Comparison of ENCODE assay signal across 14 cellular contexts in the genomic region with DNA sequence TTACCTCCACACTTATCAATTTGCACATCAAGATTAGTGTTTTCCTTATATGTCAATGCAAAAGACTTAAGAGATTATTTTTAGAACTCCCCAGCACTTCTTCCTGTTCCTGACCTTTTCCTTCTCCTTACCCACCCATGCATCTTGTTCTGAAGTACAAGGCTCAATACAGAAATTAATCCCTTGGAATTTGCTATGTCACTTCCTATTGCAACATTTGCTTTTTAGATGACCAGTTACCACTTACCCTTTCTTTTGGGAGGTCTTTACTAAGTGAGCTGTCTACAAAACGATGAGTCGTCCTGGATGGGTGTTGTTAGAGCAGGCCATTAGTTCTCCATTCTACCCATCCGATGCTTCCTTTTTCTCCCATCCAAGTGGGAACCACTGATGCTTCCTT.
A peak's percentile ranks its signal among the peaks of the same experiment; 100 is the strongest.
DNase-seq lines count a peak whose midpoint lies in the region; ATAC-seq, FAIRE-seq and TF ChIP-seq lines count a peak whose summit lies in the region.
"Had no signal": no experiment of that assay in that cellular context is flagged by ENCODE, and none has a peak within 500 bp of the region (broad histone marks: within the 10 kb centered on the region; RNA-seq: fewer than 3 reads in every experiment).

No MANE protein-coding gene starts in this region.

- peak; percentile 49 for ATAC-seq in SK-N-SH treated with all-trans-retinoic acid at 6 μM for 48 hours
- ATAC-seq: activated T-helper 17 cell treated with anti-CD3 and anti-CD28 coated beads, Interleukin-2, amount 50 U/mL, for 72 hours had no signal

- H3K4me1 ChIP-seq in ACC112 (ENCODE audit: control insufficient read depth, insufficient read depth, low read length, unreplicated experiment), result peaks cover 58% of the 10 kb centered on the region
- H3K4me1 ChIP-seq: uterus had no signal

- peak; percentile 61 for DNase-seq in HFF-Myc (ENCODE audit: extremely low read depth, low read depth)
- DNase-seq in foreskin melanocyte, result peak; percentile 86
- no peak for DNase-seq in NCI-H526 treated with DMSO at 0.1 percent for 48 hours (lab: John Stamatoyannopoulos, UW)
- no peak for DNase-seq in activated CD8-positive, alpha-beta memory T cell treated with anti-CD3 and anti-CD28 coated beads, Interleukin-2, amount 50 U/mL, for 48 hours
- no peak for DNase-seq in NCI-H748 (lab: John Stamatoyannopoulos, UW; ENCODE audit: unreplicated experiment)
- no peak for DNase-seq in GM12891 (ENCODE audit: insufficient read length, low spot score)
- DNase-seq: cortex of kidney, NCI-H146, PC-9, uterus had no signal

- H3K79me2 ChIP-seq in ACC112 (ENCODE audit: control insufficient read depth, insufficient read depth, low read length, unreplicated experiment), result no peaks in the 10 kb centered on the region

- no peak for TF ChIP-seq POLR2A in GM12891 (IDR thresholded peaks at IDR 0.05; ENCODE audit: low read depth, low read length)

- no peak for FAIRE-seq in GM12891 (lab: Jason Lieb, UNC)

- peaks cover 4% of the 10 kb centered on the region; the same call in 1 of the 2 replicates for H3K36me3 ChIP-seq in ACC112 (ENCODE audit: insufficient read depth, low read length)
- H3K36me3 ChIP-seq: BLaER1, uterus had no signal

- H3K27me3 ChIP-seq in ACC112 (ENCODE audit: insufficient read depth, low read length), result no peaks in the 10 kb centered on the region
- H3K27me3 ChIP-seq: BLaER1, uterus had no signal

- H3K27ac ChIP-seq in ACC112 (ENCODE audit: low read depth, low read length), result peak overlapping the region; percentile 89
- H3K27ac ChIP-seq: BLaER1, PC-9 had no signal

- H3K4me3 ChIP-seq in ACC112 (ENCODE audit: low read depth, low read length) (peak overlapping the region; percentile 10; the same call in 1 of the 2 replicates), HFF-Myc (replicated peaks; ENCODE audit: low read depth, low read length) (no peak overlapping the region)
- H3K4me3 ChIP-seq: BLaER1, PC-9, uterus had no signal

- TF ChIP-seq CTCF in HFF-Myc (IDR thresholded peaks at IDR 0.05; ENCODE audit: low read depth, low read length, missing control alignments), result no peak

- H2AFZ ChIP-seq in ACC112 (ENCODE audit: low read length, unreplicated experiment), result peak overlapping the region; percentile 2
- H2AFZ ChIP-seq: PC-9 had no signal

TF ChIP-seq in SK-N-SH treated with all-trans-retinoic acid at 6 μM for 48 hours, 23 proteins besides CTCF, POLR2A, EP300 and RAD21:
- TF ChIP-seq TOX (CRISPR knock-in tag; IDR thresholded peaks at IDR 0.05; ENCODE audit: borderline replicate concordance) (peak; percentile 37; the same call in 1 of the 2 replicates), CREB5 (CRISPR knock-in tag; IDR thresholded peaks at IDR 0.05; ENCODE audit: low read depth) (no peak)

TF ChIP-seq in GM12891, 5 proteins besides CTCF, POLR2A, EP300 and RAD21:
- TF ChIP-seq POU2F2 (IDR thresholded peaks at IDR 0.05; ENCODE audit: low read depth, low read length) (no peak), TAF1 (IDR thresholded peaks at IDR 0.05; ENCODE audit: low read depth, low read length) (no peak)

Comparison
In these comparisons a context has a peak if more than half of its experiments do, and no peak if none do; other contexts are left out.
1. DNase-seq: peak in HFF-Myc (single experiment) and foreskin melanocyte (single experiment); none in NCI-H526 treated with DMSO at 0.1 percent for 48 hours (single experiment), activated CD8-positive, alpha-beta memory T cell treated with anti-CD3 and anti-CD28 coated beads, Interleukin-2, amount 50 U/mL, for 48 hours (single experiment), NCI-H748 (single experiment) and GM12891 (single experiment).